Comparison of ENCODE assay signal across 10 cellular contexts in the genomic region with DNA sequence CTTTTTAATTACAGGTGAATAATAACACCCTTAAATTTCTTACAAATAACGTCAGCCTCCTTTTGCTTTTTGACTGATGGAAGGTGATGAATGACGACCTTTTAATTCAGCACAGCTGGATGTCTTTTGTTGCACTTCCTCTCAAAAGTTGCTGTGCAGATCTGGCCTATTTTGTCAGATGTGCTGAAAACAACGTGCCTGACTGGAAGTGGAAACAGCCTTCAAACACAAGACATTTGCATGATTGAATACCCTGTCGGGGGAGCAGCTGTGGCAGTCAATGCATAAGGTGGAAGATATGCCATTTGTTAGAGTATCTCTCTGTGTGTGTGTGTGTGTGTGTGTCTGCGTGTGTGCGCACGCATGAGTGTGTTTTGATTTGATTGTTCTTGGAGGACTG.
DNase-seq lines count a peak whose midpoint lies in the region; ATAC-seq, FAIRE-seq and TF ChIP-seq lines count a peak whose summit lies in the region.
"Had no signal": no experiment of that assay in that cellular context is flagged by ENCODE, and none has a peak within 500 bp of the region (broad histone marks: within the 10 kb centered on the region; RNA-seq: fewer than 3 reads in every experiment).

No MANE protein-coding gene starts in this region.

- peaks cover 17% of the 10 kb centered on the region for H3K4me1 ChIP-seq in left ventricle myocardium inferior
- peaks cover 21% of the 10 kb centered on the region for H3K4me1 ChIP-seq in smooth muscle cell (ENCODE audit: low read depth)

- TF ChIP-seq CTCF in left ventricle myocardium inferior (IDR thresholded peaks at IDR 0.05; ENCODE audit: borderline replicate concordance), result no peak
- no peak for TF ChIP-seq CTCF in smooth muscle cell (IDR thresholded peaks at IDR 0.05; ENCODE audit: borderline replicate concordance, insufficient read depth, poor library complexity, severe bottlenecking)

- no peaks in the 10 kb centered on the region for H3K36me3 ChIP-seq in left ventricle myocardium inferior
- peaks cover 6% of the 10 kb centered on the region for H3K36me3 ChIP-seq in smooth muscle cell (ENCODE audit: low read depth)
- H3K36me3 ChIP-seq: MG63 had no signal

- H2AFZ ChIP-seq in smooth muscle cell (ENCODE audit: low read depth), result peak overlapping the region; percentile 74

- peak; percentile 9 for FAIRE-seq in HTR-8/SVneo (lab: Jason Lieb, UNC)
- FAIRE-seq: colon had no signal

- no peak overlapping the region for H3K9ac ChIP-seq in smooth muscle cell (ENCODE audit: low read depth)

- no peaks in the 10 kb centered on the region for H4K20me1 ChIP-seq in smooth muscle cell (ENCODE audit: low read depth)

- H3F3A ChIP-seq in smooth muscle cell (ENCODE audit: low read depth), result no peaks in the 10 kb centered on the region

- H3K4me2 ChIP-seq in smooth muscle cell, result no peak overlapping the region

- WGBS in smooth muscle cell (ENCODE audit: low lambda C conversion rate), result 49% methylated on average over 7 of the region's 7 CpGs

- ATAC-seq in HG02970 (IDR thresholded peaks at IDR 0.05; ENCODE audit: low FRiP score, unreplicated experiment), result no peak
- no peak for ATAC-seq in activated CD4-positive, CD25-positive, alpha-beta regulatory T cell treated with anti-CD3 and anti-CD28 coated beads, Interleukin-2, amount 50 U/mL, for 24 hours

- H3K4me3 ChIP-seq in left ventricle myocardium inferior (no peak overlapping the region), smooth muscle cell (no peak overlapping the region)
- H3K4me3 ChIP-seq: MG63 had no signal

- H3K9me3 ChIP-seq in left ventricle myocardium inferior (replicated peaks) (peaks cover 22% of the 10 kb centered on the region), smooth muscle cell (replicated peaks; ENCODE audit: low read depth) (peaks cover 8% of the 10 kb centered on the region)

- H3K27ac ChIP-seq in left ventricle myocardium inferior (replicated peaks), result peak overlapping the region; percentile 59
- H3K27ac ChIP-seq in smooth muscle cell (ENCODE audit: low read depth), result no peak overlapping the region

- intact Hi-C loops in left ventricle myocardium inferior (cut with micrococcal nuclease), result no loop called here

- no peak for DNase-seq in HTR-8/SVneo (ENCODE audit: insufficient read length, low spot score)
- DNase-seq in NCI-H748 (lab: John Stamatoyannopoulos, UW; ENCODE audit: unreplicated experiment), result peak; percentile 92
- no peak for DNase-seq in left ventricle myocardium inferior
- DNase-seq in smooth muscle cell (lab: John Stamatoyannopoulos, UW; ENCODE audit: unreplicated experiment), result no peak
- DNase-seq in cerebellar nuclear complex (lab: John Stamatoyannopoulos, UW), result no peak
- DNase-seq: immature natural killer cell, MG63 had no signal

- H3K27me3 ChIP-seq in left ventricle myocardium inferior (ENCODE audit: low read depth) (no peaks in the 10 kb centered on the region), smooth muscle cell (ENCODE audit: low read depth) (no peaks in the 10 kb centered on the region)
- H3K27me3 ChIP-seq: MG63 had no signal

- H3K79me2 ChIP-seq in smooth muscle cell (ENCODE audit: low read depth), result no peaks in the 10 kb centered on the region
